Comparison of ENCODE assay signal across 10 cellular contexts in genomic region chr19:40802300-40803169, GRCh38. TPM values are rescaled to one million over a fixed set of nuclear protein-coding genes. Genes with fewer than 3 reads are reported as not detected.
DNase-seq lines count a peak whose midpoint lies in the region; ATAC-seq and TF ChIP-seq lines count a peak whose summit lies in the region.
"Had no signal": no experiment of that assay in that cellular context is flagged by ENCODE, and none has a peak within 500 bp of the region (broad histone marks: within the 10 kb centered on the region; RNA-seq: fewer than 3 reads in every experiment).

No MANE protein-coding gene starts in this region.

- DNase-seq in WTC11 (ENCODE audit: low spot score) (no peak), cardiac septum (ENCODE audit: low spot score) (peak; percentile 89), ACHN (no peak), NCI-H82 (lab: John Stamatoyannopoulos, UW) (no peak), iPS-NIHi11 (ENCODE audit: low spot score) (no peak)
- DNase-seq: NCI-H1417 treated with DMSO at 0.1 percent for 48 hours had no signal

- no peak overlapping the region for H3K4me3 ChIP-seq in HEK293 (ENCODE audit: low read depth, low read length)
- peak overlapping the region; percentile 59 to 72 (median 62) for H3K4me3 ChIP-seq in skeletal muscle tissue (ENCODE audit: low read length in 3 of 3)

- H3K4me1 Mint-ChIP-seq in WTC11 = peaks cover 72% of the 10 kb centered on the region

- peak overlapping the region; percentile 64 to 87 (median 79) for H3K9ac ChIP-seq in skeletal muscle tissue (ENCODE audit: low read depth in 1 of 3, low read length in 3 of 3)

- H3K27ac ChIP-seq in HEK293 (ENCODE audit: extremely low read depth, low read depth, low read length) (peak overlapping the region; percentile 67; the same call in 1 of the 2 replicates), skeletal muscle tissue (ENCODE audit: low read depth, low read length) (peak overlapping the region; percentile 85)

- H3K36me3 ChIP-seq in HEK293 (ENCODE audit: control insufficient read depth in 2 of 2, insufficient read depth in 1 of 2, low read length in 2 of 2) = peaks cover 41 to 58% of the 10 kb centered on the region in 2 experiments
- H3K36me3 ChIP-seq in skeletal muscle tissue (ENCODE audit: control insufficient read depth in 3 of 3, insufficient read depth in 3 of 3, low read length in 3 of 3) = peaks cover 16 to 29% (median 18%) of the 10 kb centered on the region in 3 donors

- TF ChIP-seq CTCF in HEK293 (tag by site-specific recombination; IDR thresholded peaks at IDR 0.05) = no peak
- no peak for TF ChIP-seq CTCF in WTC11 (IDR thresholded peaks at IDR 0.05)

- peaks cover 11% of the 10 kb centered on the region for H3K36me3 Mint-ChIP-seq in WTC11

- intact Hi-C loops in cardiac septum (cut with DNase I) = no loop called here

- ATAC-seq in WTC11 = no peak
- ATAC-seq in GM18867 (IDR thresholded peaks at IDR 0.05; ENCODE audit: unreplicated experiment) = no peak

- peak overlapping the region; percentile 95 for H3K27ac Mint-ChIP-seq in WTC11

- peak overlapping the region; percentile 56 for H3K4me3 Mint-ChIP-seq in WTC11

- in situ Hi-C loops in ACHN (cut with HindIII; ENCODE audit: low pct_ligation_motif_present, low pct_unique_long_range_greater_than_20kb, low sequenced_read_pairs) = no loop called here

- H3K27me3 ChIP-seq in skeletal muscle tissue (ENCODE audit: control insufficient read depth in 3 of 3, insufficient read depth in 3 of 3, low read length in 3 of 3) = no peaks in the 10 kb centered on the region

- H3K27me3 Mint-ChIP-seq in WTC11 (ENCODE audit: low read depth) = no peaks in the 10 kb centered on the region

- CTCF ChIA-PET in HEK293 (lab: Yijun Ruan, JAX) = interaction anchor here (0.8 to 1.1 kb wide), 5 partner anchors 9 to 173 kb away, joined by 3 to 4 read pairs (median 3); no protein-coding TSS in a partner anchor
- CTCF ChIA-PET in WTC11 (lab: Charles Lee) = interaction anchor here (0.9 to 1.1 kb wide), 3 partner anchors 24 to 139 kb away, joined by 3 read pairs; partner anchors contain the start of gene RAB4B

- H3K9me3 Mint-ChIP-seq in WTC11 = no peaks in the 10 kb centered on the region

- H3K9me3 ChIP-seq in HEK293 (ENCODE audit: control insufficient read depth, insufficient read depth, low read depth, low read length) (no peaks in the 10 kb centered on the region), skeletal muscle tissue (ENCODE audit: control insufficient read depth in 3 of 3, low read length in 3 of 3) (no peaks in the 10 kb centered on the region)

- H3K4me1 ChIP-seq in HEK293 (ENCODE audit: control insufficient read depth, insufficient read depth, low read length) (peaks cover 80% of the 10 kb centered on the region), skeletal muscle tissue (ENCODE audit: control insufficient read depth in 3 of 3, insufficient read depth in 3 of 3, low read length in 3 of 3) (peaks cover 77 to 84% (median 81%) of the 10 kb centered on the region in 3 donors)

- POLR2A ChIA-PET in HEK293 (lab: Yijun Ruan, JAX) = interaction anchor here (0.7 to 8.6 kb wide), 3 partner anchors 25 to 53 kb away, joined by 3 to 86 read pairs (median 56); partner anchors contain the start of genes ACTMAP, RAB4B and SNRPA
- POLR2A ChIA-PET in WTC11 (lab: Charles Lee) = interaction anchor here (1.0 kb wide), 1 partner anchor 85 kb away, joined by 3 read pairs; the partner anchor contains the start of genes COQ8B and ITPKC

TF ChIP-seq in HEK293, 187 proteins besides CTCF, POLR2A, EP300 and RAD21 (continues in another document):
- TF ChIP-seq ZNF398 (tag by site-specific recombination; IDR thresholded peaks at IDR 0.05) = peak; percentile 56; the same call in 1 of the 2 replicates

TF ChIP-seq in WTC11, 78 proteins besides CTCF, POLR2A, EP300 and RAD21:
- TF ChIP-seq ERG (CRISPR knock-in tag; IDR thresholded peaks at IDR 0.05) (no peak), ZNF512 (CRISPR knock-in tag; IDR thresholded peaks at IDR 0.05; ENCODE audit: borderline replicate concordance) (no peak), RELA (CRISPR knock-in tag; IDR thresholded peaks at IDR 0.05; ENCODE audit: borderline replicate concordance) (no peak), EMX1 (CRISPR knock-in tag; IDR thresholded peaks at IDR 0.05) (no peak)

RNA-seq across cellular contexts. Expression of gene EGLN2, which starts 3.5 kb away (rescaled TPM):
- 97.7 to 106 TPM (median 102 TPM) in 3 replicates for total RNA-seq in WTC11 (2021)
- 48.4 TPM for total RNA-seq in cardiac septum
- 37.1 TPM for total RNA-seq in skeletal muscle tissue

RNA-seq across cellular contexts. Expression of gene RAB4B, which starts 24.5 kb away (rescaled TPM):
- total RNA-seq in WTC11 (2021) = 29.7 to 34.1 TPM (median 30.5 TPM) in 3 replicates
- total RNA-seq in cardiac septum = 16.9 TPM
- total RNA-seq in skeletal muscle tissue = 2.1 TPM

RNA-seq across cellular contexts. Expression of gene MIA, which starts 27.2 kb away (rescaled TPM):
- total RNA-seq in WTC11 (2021) (not detected in 3 replicates), cardiac septum (1.00 TPM), skeletal muscle tissue (2.1 TPM)

RNA-seq across cellular contexts. Expression of gene CYP2A6, which starts 47.7 kb away (rescaled TPM):
- 0.25 to 0.80 TPM (median 0.28 TPM) in 3 replicates for total RNA-seq in WTC11 (2021)
- not detected for total RNA-seq in cardiac septum
- not detected for total RNA-seq in skeletal muscle tissue
- total RNA-seq: lower leg skin had no signal

RNA-seq across cellular contexts. Expression of gene SNRPA, which starts 51.5 kb away (rescaled TPM):
- 215 to 227 TPM (median 218 TPM) in 3 replicates for total RNA-seq in WTC11 (2021)
- total RNA-seq in cardiac septum = 32.9 TPM
- total RNA-seq in skeletal muscle tissue = 7.8 TPM
